25 cellular contexts compared by ENCODE assay signal in genomic region chr6:70763754-70764153, GRCh38.
DNase-seq lines count a peak whose midpoint lies in the region; ATAC-seq, FAIRE-seq and TF ChIP-seq lines count a peak whose summit lies in the region.
"Had no signal": no experiment of that assay in that cellular context is flagged by ENCODE, and none has a peak within 500 bp of the region (broad histone marks: within the 10 kb centered on the region; RNA-seq: fewer than 3 reads in every experiment).

No MANE protein-coding gene starts in this region.

- TF ChIP-seq CTCF in HFF-Myc (IDR thresholded peaks at IDR 0.05; ENCODE audit: low read depth, low read length, missing control alignments) (no peak), bronchial epithelial cell (IDR thresholded peaks at IDR 0.05; ENCODE audit: insufficient read depth, low read length, severe bottlenecking) (no peak), mesothelial cell of epicardium (IDR thresholded peaks at IDR 0.05; ENCODE audit: unreplicated experiment) (no peak)

- H3K4me3 ChIP-seq in HFF-Myc (replicated peaks; ENCODE audit: low read depth, low read length): no peak overlapping the region
- H3K4me3 ChIP-seq in bronchial epithelial cell (ENCODE audit: low read depth, low read length): no peak overlapping the region
- H3K4me3 ChIP-seq: A549; BLaER1 treated with 17β-estradiol and CSF1 and Interleukin-3, amounts not matched to agents 10 nM and 100 nM; lung; right atrium auricular region; stomach; transverse colon had no signal

- H3K27me3 ChIP-seq in bronchial epithelial cell (ENCODE audit: control insufficient read depth, insufficient read depth, low read length): no peaks in the 10 kb centered on the region
- H3K27me3 ChIP-seq: BLaER1 treated with 17β-estradiol and CSF1 and Interleukin-3, amounts not matched to agents 10 nM and 100 nM; right atrium auricular region; stomach; transverse colon had no signal

- no peak overlapping the region for H3K27ac Mint-ChIP-seq in stimulated activated memory B cell treated with anti-CD40 and anti-IgM and Interleukin-4, amounts not matched to agents 10 μg/mL and 1 μg/mL and 100 μg/mL, for 72 hours
- no peak overlapping the region for H3K27ac Mint-ChIP-seq in mesothelial cell of epicardium
- H3K27ac Mint-ChIP-seq: activated CD4-positive, alpha-beta memory T cell treated with anti-CD3 and anti-CD28 coated beads for 36 hours had no signal

- H3K36me3 ChIP-seq in bronchial epithelial cell (ENCODE audit: control insufficient read depth, insufficient read depth, low read length): no peaks in the 10 kb centered on the region
- H3K36me3 ChIP-seq: transverse colon had no signal

- FAIRE-seq in bronchial epithelial cell (lab: Jason Lieb, UNC): no peak
- FAIRE-seq: A549, D721Med had no signal

- DNase-seq in A172 (ENCODE audit: low spot score) (peak; percentile 3), HFF-Myc (ENCODE audit: extremely low read depth, low read depth) (peak; percentile 1), bronchial epithelial cell (ENCODE audit: low read depth) (peak; percentile 54), islet precursor cell (peak; percentile 89), NCI-H2107 treated with DMSO at 0.1 percent for 48 hours (lab: John Stamatoyannopoulos, UW; ENCODE audit: unreplicated experiment) (no peak), mesothelial cell of epicardium (ENCODE audit: low spot score in 2 of 2, unreplicated experiment in 2 of 2) (no peak)
- DNase-seq in stimulated activated CD4-positive, alpha-beta T cell treated with anti-CD3 and anti-CD28 coated beads, Interleukin-2, amount 100 ng/mL, for 48 hours: no peak
- DNase-seq: activated CD4-positive, alpha-beta memory T cell treated with anti-CD3 and anti-CD28 coated beads for 36 hours; activated effector memory CD4-positive, alpha-beta T cell treated with anti-CD3 and anti-CD28 coated beads, Interleukin-2, amount 50 U/mL, for 16 hours; HCEC 1CT; naive B cell; NCI-H1048; NCI-H1930; NCI-H226; NCI-H748 treated with DMSO at 0.1 percent for 48 hours; stimulated activated CD4-positive, alpha-beta T cell treated with anti-CD3 and anti-CD28 coated beads, Interleukin-12 subunit alpha, Interleukin-12 subunit beta, amount 100 ng/mL, for 4 hours; stomach; transverse colon had no signal

- no peaks in the 10 kb centered on the region for H3K9me3 Mint-ChIP-seq in stimulated activated memory B cell treated with anti-CD40 and anti-IgM and Interleukin-4, amounts not matched to agents 10 μg/mL and 1 μg/mL and 100 μg/mL, for 72 hours
- H3K9me3 Mint-ChIP-seq in mesothelial cell of epicardium: peaks cover 4% of the 10 kb centered on the region

- H3K4me3 Mint-ChIP-seq in stimulated activated memory B cell treated with anti-CD40 and anti-IgM and Interleukin-4, amounts not matched to agents 10 μg/mL and 1 μg/mL and 100 μg/mL, for 72 hours: no peak overlapping the region
- H3K4me3 Mint-ChIP-seq in mesothelial cell of epicardium: no peak overlapping the region
- H3K4me3 Mint-ChIP-seq: activated CD4-positive, alpha-beta memory T cell treated with anti-CD3 and anti-CD28 coated beads for 36 hours; naive B cell had no signal

- H3K4me1 Mint-ChIP-seq in stimulated activated memory B cell treated with anti-CD40 and anti-IgM and Interleukin-4, amounts not matched to agents 10 μg/mL and 1 μg/mL and 100 μg/mL, for 72 hours: no peaks in the 10 kb centered on the region
- H3K4me1 Mint-ChIP-seq in mesothelial cell of epicardium: no peaks in the 10 kb centered on the region

- peaks cover 18% of the 10 kb centered on the region for H3K36me3 Mint-ChIP-seq in stimulated activated memory B cell treated with anti-CD40 and anti-IgM and Interleukin-4, amounts not matched to agents 10 μg/mL and 1 μg/mL and 100 μg/mL, for 72 hours
- H3K36me3 Mint-ChIP-seq in mesothelial cell of epicardium: peaks cover 17% of the 10 kb centered on the region

- no peaks in the 10 kb centered on the region for H3K27me3 Mint-ChIP-seq in stimulated activated memory B cell treated with anti-CD40 and anti-IgM and Interleukin-4, amounts not matched to agents 10 μg/mL and 1 μg/mL and 100 μg/mL, for 72 hours
- H3K27me3 Mint-ChIP-seq in mesothelial cell of epicardium (ENCODE audit: low read depth): no peaks in the 10 kb centered on the region
- H3K27me3 Mint-ChIP-seq: activated CD4-positive, alpha-beta memory T cell treated with anti-CD3 and anti-CD28 coated beads for 36 hours; naive B cell had no signal

- no peak for ATAC-seq in stimulated activated memory B cell treated with anti-CD40 and anti-IgM and Interleukin-4, amounts not matched to agents 10 μg/mL and 1 μg/mL and 100 μg/mL, for 72 hours
- ATAC-seq: A549, Right ventricle myocardium inferior had no signal

Comparison
In these comparisons a context has a peak if more than half of its experiments do, and no peak if none do; other contexts are left out.
1. DNase-seq: peak in A172 (single experiment), HFF-Myc (single experiment), bronchial epithelial cell (single experiment) and islet precursor cell (single experiment); none in NCI-H2107 treated with DMSO at 0.1 percent for 48 hours (single experiment), stimulated activated CD4-positive, alpha-beta T cell treated with anti-CD3 and anti-CD28 coated beads, Interleukin-2, amount 100 ng/mL, for 48 hours (0 of 2) and mesothelial cell of epicardium (0 of 2).